In genomic region chr16:47834485-47835024, GRCh38 we compare ENCODE assay signal across 26 cellular contexts.
"Had no signal": no experiment of that assay in that cellular context is flagged by ENCODE, and none has a peak within 500 bp of the region (broad histone marks: within the 10 kb centered on the region; RNA-seq: fewer than 3 reads in every experiment).

No MANE protein-coding gene starts in this region.

- H3K36me3 ChIP-seq: esophagus squamous epithelium, gastrocnemius medialis, heart right ventricle, left lung, lower lobe of right lung had no signal

- FAIRE-seq: colon, endometrium, islet of Langerhans, keratinocyte had no signal

- H3K27ac ChIP-seq: coronary artery, dorsolateral prefrontal cortex, epithelial cell of prostate, esophagus squamous epithelium, gastrocnemius medialis, heart right ventricle, left lung, lower lobe of right lung had no signal

- H3K4me1 ChIP-seq: esophagus squamous epithelium, gastrocnemius medialis, heart right ventricle, left lung, lower lobe of right lung had no signal

- ATAC-seq: esophagus mucosa; gastrocnemius medialis; heart right ventricle; left cardiac atrium; left lung; left ventricle myocardium superior; lower lobe of right lung; naive thymus-derived CD4-positive, alpha-beta T cell had no signal

- DNase-seq: dermis blood vessel endothelial cell; dorsolateral prefrontal cortex; effector CD4-positive, alpha-beta T cell; effector memory CD4-positive, alpha-beta T cell; erythroblast; esophagus squamous epithelium; foreskin fibroblast; foreskin melanocyte; gastrocnemius medialis; glutamatergic neuron; head of caudate nucleus; heart right ventricle; hippocampal formation; left cardiac atrium; left lung; left ventricle myocardium superior; lower lobe of right lung; midbrain; naive thymus-derived CD4-positive, alpha-beta T cell had no signal

- H3K27me3 ChIP-seq: dorsolateral prefrontal cortex, esophagus squamous epithelium, gastrocnemius medialis, heart right ventricle, left lung had no signal

- H3K4me3 ChIP-seq: coronary artery, dorsolateral prefrontal cortex, esophagus squamous epithelium, gastrocnemius medialis, heart right ventricle, left lung, lower lobe of right lung had no signal
